In genomic region chr6:149082320-149082719, GRCh38 we compare ENCODE assay signal across 8 cellular contexts.
DNase-seq lines count a peak whose midpoint lies in the region; ATAC-seq and TF ChIP-seq lines count a peak whose summit lies in the region.

No MANE protein-coding gene starts in this region.

- TF ChIP-seq CTCF in GM23338 (conservative IDR thresholded peaks at IDR 0.05; ENCODE audit: low read depth in 2 of 2) (peak; percentile 77 to 82), progenitor cell of endocrine pancreas (IDR thresholded peaks at IDR 0.05; ENCODE audit: unreplicated experiment) (peak; percentile 91)

- H3K4me1 Mint-ChIP-seq in GM23338 (peaks cover 18% of the 10 kb centered on the region; the same call in 2 of the 3 replicates), progenitor cell of endocrine pancreas (ENCODE audit: low read depth) (peaks cover 22% of the 10 kb centered on the region)
- peaks cover 47% of the 10 kb centered on the region for H3K4me1 Mint-ChIP-seq in activated naive CD4-positive, alpha-beta T cell treated with anti-CD3 and anti-CD28 coated beads, Interleukin-2, amount 50 U/mL, for 24 hours

- H3K4me3 Mint-ChIP-seq in GM23338 (no peak overlapping the region), progenitor cell of endocrine pancreas (ENCODE audit: low read depth) (no peak overlapping the region)
- peak overlapping the region; percentile 45 for H3K4me3 Mint-ChIP-seq in activated naive CD4-positive, alpha-beta T cell treated with anti-CD3 and anti-CD28 coated beads, Interleukin-2, amount 50 U/mL, for 24 hours

- H3K79me2 ChIP-seq in GM23338 (replicated peaks; ENCODE audit: insufficient read depth) = no peaks in the 10 kb centered on the region

- H3K36me3 Mint-ChIP-seq in GM23338 (ENCODE audit: low read depth) (peaks cover 12% of the 10 kb centered on the region; the same call in 2 of the 3 replicates), progenitor cell of endocrine pancreas (ENCODE audit: insufficient read depth) (no peaks in the 10 kb centered on the region)
- H3K36me3 Mint-ChIP-seq in activated naive CD4-positive, alpha-beta T cell treated with anti-CD3 and anti-CD28 coated beads, Interleukin-2, amount 50 U/mL, for 24 hours = peaks cover 3% of the 10 kb centered on the region

- H3K27ac Mint-ChIP-seq in GM23338 (no peak overlapping the region), progenitor cell of endocrine pancreas (no peak overlapping the region)
- peak overlapping the region; percentile 84 for H3K27ac Mint-ChIP-seq in activated naive CD4-positive, alpha-beta T cell treated with anti-CD3 and anti-CD28 coated beads, Interleukin-2, amount 50 U/mL, for 24 hours

- DNase-seq in DMS53 (lab: John Stamatoyannopoulos, UW) = peak; percentile 83
- DNase-seq in GM23338 (ENCODE audit: low spot score) = peak; percentile 86
- DNase-seq in NCI-H1092 (lab: John Stamatoyannopoulos, UW) = peak; percentile 29
- peak; percentile 51 for DNase-seq in SKM-1 (lab: John Stamatoyannopoulos, UW; ENCODE audit: unreplicated experiment)
- DNase-seq in Right ventricle myocardium inferior (ENCODE audit: missing footprints) = peak; percentile 82
- DNase-seq in progenitor cell of endocrine pancreas (ENCODE audit: low spot score, unreplicated experiment) = peak; percentile 60

- peak; percentile 86 for ATAC-seq in GM23338
- ATAC-seq in Right ventricle myocardium inferior = peak; percentile 54
- ATAC-seq in HG03460 (IDR thresholded peaks at IDR 0.05; ENCODE audit: unreplicated experiment) = no peak

- H3K4me2 ChIP-seq in GM23338 = no peak overlapping the region

- intact Hi-C loops in Right ventricle myocardium inferior (cut with DNase I) = loop anchor here (1.0 to 5.0 kb wide), 3 partner anchors 50 to 435 kb away; no protein-coding TSS in a partner anchor

- no peaks in the 10 kb centered on the region for H3F3A ChIP-seq in GM23338 (replicated peaks; ENCODE audit: low read depth)

- H3K4me1 ChIP-seq in GM23338 (ENCODE audit: insufficient read depth) = no peaks in the 10 kb centered on the region

- H3K27me3 Mint-ChIP-seq in GM23338 (ENCODE audit: insufficient read depth, low read depth, poor library complexity) (no peaks in the 10 kb centered on the region), progenitor cell of endocrine pancreas (peaks cover 16% of the 10 kb centered on the region)
- no peaks in the 10 kb centered on the region for H3K27me3 Mint-ChIP-seq in activated naive CD4-positive, alpha-beta T cell treated with anti-CD3 and anti-CD28 coated beads, Interleukin-2, amount 50 U/mL, for 24 hours

- H3K9me3 Mint-ChIP-seq in GM23338 (no peaks in the 10 kb centered on the region), progenitor cell of endocrine pancreas (ENCODE audit: low read depth) (no peaks in the 10 kb centered on the region)
- H3K9me3 Mint-ChIP-seq in activated naive CD4-positive, alpha-beta T cell treated with anti-CD3 and anti-CD28 coated beads, Interleukin-2, amount 50 U/mL, for 24 hours = no peaks in the 10 kb centered on the region

- no peaks in the 10 kb centered on the region for H3K9me2 ChIP-seq in GM23338 (ENCODE audit: insufficient read depth)

- H4K20me1 ChIP-seq in GM23338 (replicated peaks; ENCODE audit: insufficient read depth) = no peaks in the 10 kb centered on the region

- H3K27me3 ChIP-seq in GM23338 (ENCODE audit: insufficient read depth) = no peaks in the 10 kb centered on the region

- H2AFZ ChIP-seq in GM23338 = no peak overlapping the region

- H3K4me3 ChIP-seq in GM23338 = no peak overlapping the region

- no peaks in the 10 kb centered on the region for H3K36me3 ChIP-seq in GM23338 (ENCODE audit: insufficient read depth)

- no peak overlapping the region for H3K27ac ChIP-seq in GM23338 (ENCODE audit: low read depth)

TF ChIP-seq in GM23338, 12 proteins besides CTCF, POLR2A, EP300 and RAD21 (continues in another document):
- no peak for TF ChIP-seq NANOG (IDR thresholded peaks at IDR 0.05; ENCODE audit: borderline replicate concordance)
- TF ChIP-seq POLR2AphosphoS5 (IDR thresholded peaks at IDR 0.05; ENCODE audit: low read depth) = no peak
- TF ChIP-seq ETS1 (IDR thresholded peaks at IDR 0.05) = no peak
- TF ChIP-seq ZNF114 (CRISPR knock-in tag; IDR thresholded peaks at IDR 0.05) = no peak
- no peak for TF ChIP-seq JUNB (IDR thresholded peaks at IDR 0.05; ENCODE audit: unreplicated experiment)
- no peak for TF ChIP-seq ZNF331 (CRISPR knock-in tag; IDR thresholded peaks at IDR 0.05; ENCODE audit: low read depth)
- TF ChIP-seq STAT1 (IDR thresholded peaks at IDR 0.05; ENCODE audit: unreplicated experiment) = no peak
- TF ChIP-seq EZH2 (IDR thresholded peaks at IDR 0.05; ENCODE audit: low read depth, unreplicated experiment) = no peak
- TF ChIP-seq REST (IDR thresholded peaks at IDR 0.05; ENCODE audit: unreplicated experiment) = no peak

Comparison
In these comparisons a context has a peak if more than half of its experiments do, and no peak if none do; other contexts are left out.
1. DNase-seq: peak in every context shown above with its lines; median percentile 86 in GM23338; 83 in DMS53; 82 in Right ventricle myocardium inferior; 60 in progenitor cell of endocrine pancreas; 51 in SKM-1; 29 in NCI-H1092.